Comparison of ENCODE assay signal across 8 cellular contexts in the genomic region with DNA sequence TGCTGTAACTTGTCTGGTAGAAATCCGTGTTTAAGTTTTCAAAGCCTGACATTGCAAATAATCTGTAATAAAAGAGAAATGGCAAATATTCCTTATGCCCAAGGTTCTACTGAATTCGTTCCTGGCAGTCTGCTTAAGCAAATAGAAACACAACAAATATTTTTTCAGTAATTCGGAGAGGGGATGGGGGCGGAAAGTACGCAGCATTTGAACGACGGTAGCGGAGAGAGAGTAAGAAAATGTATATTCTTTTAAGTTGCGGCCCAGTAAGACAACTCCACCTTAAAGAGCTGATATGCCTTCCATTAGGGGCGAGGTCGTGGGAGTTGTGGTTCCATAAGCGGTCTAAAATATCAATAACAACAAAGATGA. TPM values are rescaled to one million over a fixed set of nuclear protein-coding genes. Genes with fewer than 3 reads are reported as not detected.
DNase-seq lines count a peak whose midpoint lies in the region; ATAC-seq, FAIRE-seq and TF ChIP-seq lines count a peak whose summit lies in the region.

No MANE protein-coding gene starts in this region.

- no peaks in the 10 kb centered on the region for H3K9me3 ChIP-seq in mucosa of descending colon

- H3K4me1 ChIP-seq in mucosa of descending colon (ENCODE audit: low read depth): peaks cover 8% of the 10 kb centered on the region

- intact Hi-C loops in mucosa of descending colon (cut with DNase I, micrococcal nuclease): no loop called here

- H3K36me3 ChIP-seq in mucosa of descending colon (ENCODE audit: low read depth): no peaks in the 10 kb centered on the region

- peaks cover 0 to 3% (median 0%) of the 10 kb centered on the region in 5 experiments for H3K9me3 Mint-ChIP-seq in brain

- FAIRE-seq in H54 (lab: Jason Lieb, UNC): no peak

- H3K36me3 Mint-ChIP-seq in brain: peaks cover 39% of the 10 kb centered on the region

- ATAC-seq in HG02759 (IDR thresholded peaks at IDR 0.05; ENCODE audit: unreplicated experiment) (peak; percentile 2), mucosa of descending colon (no peak), GM21423 (IDR thresholded peaks at IDR 0.05; ENCODE audit: unreplicated experiment) (no peak)

- no peak for TF ChIP-seq POLR2A in H54 (IDR thresholded peaks at IDR 0.05; ENCODE audit: low read depth, low read length)

- DNase-seq in AG09309 (ENCODE audit: low read depth) (no peak), mucosa of descending colon (no peak), GM19240 (ENCODE audit: insufficient read length, low spot score) (no peak), NCI-H345 (lab: John Stamatoyannopoulos, UW) (no peak), H54 (ENCODE audit: insufficient read length, low spot score) (no peak)

- H3K27me3 Mint-ChIP-seq in brain: peaks cover 26% of the 10 kb centered on the region

- H3K4me3 Mint-ChIP-seq in brain: peak overlapping the region; percentile 92 to 99 (median 95)

- peak overlapping the region; percentile 66 for H3K4me3 ChIP-seq in AG09309 (ENCODE audit: control insufficient read depth, low read depth, low read length)
- H3K4me3 ChIP-seq in mucosa of descending colon: peak overlapping the region; percentile 62

- TF ChIP-seq CTCF in AG09309 (IDR thresholded peaks at IDR 0.05; ENCODE audit: control insufficient read depth, insufficient read depth, low read depth, low read length, missing control alignments) (no peak), brain (conservative IDR thresholded peaks at IDR 0.05) (no peak), mucosa of descending colon (IDR thresholded peaks at IDR 0.05) (no peak)

- H3K4me1 Mint-ChIP-seq in brain: peaks cover 53% of the 10 kb centered on the region

- peak overlapping the region; percentile 68 to 96 (median 93) for H3K27ac Mint-ChIP-seq in brain

RNA-seq across cellular contexts. Expression of gene YIPF5, which starts 0.6 kb away (rescaled TPM):
- polyA plus RNA-seq in brain (ENCODE audit: insufficient read depth, low read depth, low replicate concordance): 27.0 TPM
- total RNA-seq in mucosa of descending colon: 10 to 100 TPM; 45.9 to 53.6 (median 53.5) TPM

RNA-seq across cellular contexts. Expression of gene KCTD16, which starts 0.8 kb away (rescaled TPM):
- polyA plus RNA-seq in brain (ENCODE audit: insufficient read depth, low read depth, low replicate concordance): 4.0 TPM
- under 1 TPM; 0.07 to 0.22 (median 0.12) TPM for total RNA-seq in mucosa of descending colon
